8 cellular contexts compared by ENCODE assay signal in the genomic region with DNA sequence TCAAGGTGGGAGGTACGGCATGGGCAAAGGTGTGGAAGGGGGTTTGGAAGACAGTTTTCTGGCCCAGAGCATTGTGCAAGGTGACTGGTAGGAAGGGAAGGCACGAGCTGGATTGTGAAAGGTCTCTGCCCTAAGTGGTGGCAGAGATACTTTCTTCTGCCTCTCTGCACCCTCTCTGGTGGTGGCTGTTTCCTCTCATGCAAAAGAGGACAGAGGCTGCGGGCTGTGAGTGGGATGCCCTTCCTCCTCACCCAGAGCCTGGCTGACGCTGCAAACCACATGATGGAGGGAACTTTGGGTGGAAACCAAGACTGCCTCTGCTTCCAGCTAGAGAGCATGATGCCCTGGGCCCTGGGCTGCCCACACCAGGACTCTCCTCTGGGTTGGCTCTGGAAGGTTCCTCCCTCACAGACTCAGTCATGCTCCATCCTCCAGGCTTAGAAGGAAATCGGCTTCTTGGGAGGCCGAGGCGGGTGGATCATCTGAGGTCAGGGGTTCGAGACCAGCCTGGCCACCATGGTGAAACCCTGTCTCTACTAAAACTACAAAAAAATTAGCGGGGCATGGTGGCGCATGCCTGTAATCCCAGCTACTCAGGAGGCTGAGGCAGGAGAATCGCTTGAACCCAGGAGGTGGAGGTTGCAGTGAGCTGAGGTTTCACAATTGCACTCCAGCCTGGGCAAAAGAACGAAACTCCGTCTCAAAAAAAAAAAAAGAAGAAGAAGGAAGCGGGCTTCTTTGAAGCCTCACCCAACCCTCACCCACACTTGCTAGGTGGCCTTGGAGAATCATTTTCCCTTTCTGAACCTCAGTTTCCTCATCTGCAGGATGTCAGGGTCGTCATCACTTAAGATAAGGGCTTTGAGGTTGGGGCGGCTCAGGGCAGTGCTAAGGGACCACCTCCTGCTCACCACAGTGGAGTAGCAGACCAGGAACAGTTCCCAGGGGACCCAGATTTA. TPM values are rescaled to one million over a fixed set of nuclear protein-coding genes. Genes with fewer than 3 reads are reported as not detected.
A peak's percentile ranks its signal among the peaks of the same experiment; 100 is the strongest.
DNase-seq lines count a peak whose midpoint lies in the region; ATAC-seq and TF ChIP-seq lines count a peak whose summit lies in the region.

No MANE protein-coding gene starts in this region.

- no peaks in the 10 kb centered on the region for H4K20me1 ChIP-seq in smooth muscle cell (ENCODE audit: low read depth)

- H3K4me2 ChIP-seq in smooth muscle cell = no peak overlapping the region

- intact Hi-C loops in left ventricle myocardium inferior (cut with micrococcal nuclease) = no loop called here

- H3K79me2 ChIP-seq in smooth muscle cell (ENCODE audit: low read depth) = no peaks in the 10 kb centered on the region

- no peaks in the 10 kb centered on the region for H3K36me3 ChIP-seq in left ventricle myocardium inferior
- no peaks in the 10 kb centered on the region for H3K36me3 ChIP-seq in smooth muscle cell (ENCODE audit: low read depth)

- H3K4me3 ChIP-seq in left ventricle myocardium inferior = no peak overlapping the region
- no peak overlapping the region for H3K4me3 ChIP-seq in smooth muscle cell

- ATAC-seq in GM19035 (IDR thresholded peaks at IDR 0.05; ENCODE audit: unreplicated experiment) = peak; percentile 72
- ATAC-seq in HG03342 (IDR thresholded peaks at IDR 0.05; ENCODE audit: unreplicated experiment) = peak; percentile 69
- ATAC-seq in GM21619 (IDR thresholded peaks at IDR 0.05; ENCODE audit: unreplicated experiment) = no peak

- DNase-seq in activated CD4-positive, alpha-beta T cell treated with anti-CD3 and anti-CD28 coated beads, Interleukin-2, amount 50 U/mL, for 4 hours = peak; percentile 64 to 65
- DNase-seq in left ventricle myocardium inferior (peak; percentile 44), smooth muscle cell (lab: John Stamatoyannopoulos, UW; ENCODE audit: unreplicated experiment) (no peak), NCI-H524 (lab: John Stamatoyannopoulos, UW) (no peak)
- DNase-seq in stimulated activated CD8-positive, alpha-beta memory T cell treated with anti-CD3 and anti-CD28 coated beads, Interleukin-4, amount 100 ng/mL, for 48 hours = peak; percentile 86

- no peaks in the 10 kb centered on the region for H3K9me3 ChIP-seq in left ventricle myocardium inferior (replicated peaks)
- H3K9me3 ChIP-seq in smooth muscle cell (replicated peaks; ENCODE audit: low read depth) = no peaks in the 10 kb centered on the region

- no peak for TF ChIP-seq CTCF in left ventricle myocardium inferior (IDR thresholded peaks at IDR 0.05; ENCODE audit: borderline replicate concordance)
- TF ChIP-seq CTCF in smooth muscle cell (IDR thresholded peaks at IDR 0.05; ENCODE audit: borderline replicate concordance, insufficient read depth, poor library complexity, severe bottlenecking) = no peak

- H3K27ac ChIP-seq in left ventricle myocardium inferior (replicated peaks) (peak overlapping the region; percentile 57), smooth muscle cell (ENCODE audit: low read depth) (no peak overlapping the region)

- no peaks in the 10 kb centered on the region for H3K27me3 ChIP-seq in left ventricle myocardium inferior (ENCODE audit: low read depth)
- no peaks in the 10 kb centered on the region for H3K27me3 ChIP-seq in smooth muscle cell (ENCODE audit: low read depth)

- no peaks in the 10 kb centered on the region for H3F3A ChIP-seq in smooth muscle cell (ENCODE audit: low read depth)

- H2AFZ ChIP-seq in smooth muscle cell (ENCODE audit: low read depth) = no peak overlapping the region

- H3K9ac ChIP-seq in smooth muscle cell (ENCODE audit: low read depth) = no peak overlapping the region

- 87% methylated on average over 16 of the region's 16 CpGs for WGBS in smooth muscle cell (ENCODE audit: low lambda C conversion rate)

- H3K4me1 ChIP-seq in left ventricle myocardium inferior = no peaks in the 10 kb centered on the region
- H3K4me1 ChIP-seq in smooth muscle cell (ENCODE audit: low read depth) = no peaks in the 10 kb centered on the region

RNA-seq across cellular contexts. Expression of gene PSTPIP1, which starts 8.3 kb away (rescaled TPM):
- total RNA-seq in left ventricle myocardium inferior (3.5 TPM), smooth muscle cell (not detected in 2 replicates)
- polyA plus RNA-seq in smooth muscle cell = 0.38 TPM in 1 of 2 replicates, not detected in the other

Comparison
In these comparisons a context has a peak if more than half of its experiments do, and no peak if none do; other contexts are left out.
1. DNase-seq: peak in activated CD4-positive, alpha-beta T cell treated with anti-CD3 and anti-CD28 coated beads, Interleukin-2, amount 50 U/mL, for 4 hours (2 of 2), left ventricle myocardium inferior (single experiment) and stimulated activated CD8-positive, alpha-beta memory T cell treated with anti-CD3 and anti-CD28 coated beads, Interleukin-4, amount 100 ng/mL, for 48 hours (single experiment); none in smooth muscle cell (single experiment) and NCI-H524 (0 of 2).